In the genomic region with DNA sequence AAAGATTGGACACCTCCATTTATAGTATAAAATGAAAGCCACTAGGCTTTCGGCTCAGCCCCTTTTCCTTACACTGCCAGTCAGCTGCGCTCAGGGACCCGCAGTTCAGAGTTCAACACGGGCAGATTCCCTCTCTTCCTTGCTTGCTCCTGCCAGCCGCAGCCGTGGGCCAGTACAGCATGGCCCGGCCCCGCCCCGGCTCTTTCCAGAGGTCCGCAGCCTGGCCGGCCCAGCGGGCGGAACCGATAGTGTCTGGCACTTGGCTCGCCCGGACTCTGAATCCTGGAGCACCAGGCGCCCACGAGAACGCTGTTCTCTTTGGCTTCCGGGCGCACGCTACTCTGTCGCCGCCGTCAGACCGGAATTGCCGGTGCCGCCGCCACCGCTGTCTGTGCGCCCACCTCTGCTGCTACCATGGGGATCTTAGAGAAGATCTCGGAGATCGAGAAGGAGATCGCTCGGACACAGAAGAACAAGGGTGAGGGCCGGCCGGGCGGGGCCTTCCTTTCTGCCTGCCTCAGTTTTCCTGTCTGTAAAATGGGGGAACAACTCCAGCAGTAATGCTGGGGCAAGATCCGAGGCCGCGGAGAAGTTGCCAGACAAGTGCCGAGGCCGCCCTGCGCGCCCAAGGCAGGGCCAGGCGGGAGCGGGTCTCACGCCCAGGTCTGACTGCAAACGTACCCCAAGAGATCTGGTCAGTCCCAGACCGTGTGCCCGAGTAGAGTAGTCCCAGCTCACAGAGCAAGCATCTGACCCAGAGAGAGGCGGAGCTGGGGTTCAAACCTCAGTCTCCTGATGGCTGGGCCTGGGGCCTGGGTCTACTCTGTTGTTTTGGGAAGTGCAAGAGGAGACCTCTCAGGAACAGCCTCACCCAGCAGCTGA, we compare ENCODE assay signal across 8 cellular contexts. TPM values are rescaled to one million over a fixed set of nuclear protein-coding genes. Genes with fewer than 3 reads are reported as not detected.
DNase-seq lines count a peak whose midpoint lies in the region; ATAC-seq and TF ChIP-seq lines count a peak whose summit lies in the region.

A gene with protein sequence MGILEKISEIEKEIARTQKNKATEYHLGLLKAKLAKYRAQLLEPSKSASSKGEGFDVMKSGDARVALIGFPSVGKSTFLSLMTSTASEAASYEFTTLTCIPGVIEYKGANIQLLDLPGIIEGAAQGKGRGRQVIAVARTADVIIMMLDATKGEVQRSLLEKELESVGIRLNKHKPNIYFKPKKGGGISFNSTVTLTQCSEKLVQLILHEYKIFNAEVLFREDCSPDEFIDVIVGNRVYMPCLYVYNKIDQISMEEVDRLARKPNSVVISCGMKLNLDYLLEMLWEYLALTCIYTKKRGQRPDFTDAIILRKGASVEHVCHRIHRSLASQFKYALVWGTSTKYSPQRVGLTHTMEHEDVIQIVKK (plus strand): TSS at position 339 of the 882 bp plus-strand sequence. CDS start 76 bp downstream, at position 415.

- in situ Hi-C loops in T47D (cut with HindIII; ENCODE audit: low pct_unique_long_range_greater_than_20kb, low sequenced_read_pairs), result no loop called here

- no peak for TF ChIP-seq CTCF in VCaP (conservative IDR thresholded peaks at IDR 0.05)

- peaks cover 10 to 15% (median 10%) of the 10 kb centered on the region in 3 donors for H3K4me1 ChIP-seq in skeletal muscle tissue (ENCODE audit: control insufficient read depth in 3 of 3, insufficient read depth in 3 of 3, low read length in 3 of 3)

- H3K9ac ChIP-seq in skeletal muscle tissue (ENCODE audit: low read depth in 1 of 3, low read length in 3 of 3), result peak within 1 kb of the TSS; percentile 90 to 92 (median 92)

- peaks cover 0 to 7% (median 0%) of the 10 kb centered on the region in 3 donors for H3K36me3 ChIP-seq in skeletal muscle tissue (ENCODE audit: control insufficient read depth in 3 of 3, insufficient read depth in 3 of 3, low read length in 3 of 3)

- peak; percentile 84 for TF ChIP-seq POLR2A in GM18526 (IDR thresholded peaks at IDR 0.05; ENCODE audit: extremely low read depth, insufficient read length)

- H3K4me3 ChIP-seq in iPS-18c (ENCODE audit: insufficient read depth, low read depth, low read length) (peak within 1 kb of the TSS; percentile 92), skeletal muscle tissue (ENCODE audit: low read length in 3 of 3) (peak within 1 kb of the TSS; percentile 93 to 96 (median 96))

- ATAC-seq in HG03066 (IDR thresholded peaks at IDR 0.05; ENCODE audit: low read depth, unreplicated experiment), result peak; percentile 73

- no peaks in the 10 kb centered on the region for H3K27me3 ChIP-seq in skeletal muscle tissue (ENCODE audit: control insufficient read depth in 3 of 3, insufficient read depth in 3 of 3, low read length in 3 of 3)

- peak; percentile 83 for DNase-seq in A172 (ENCODE audit: low spot score)
- DNase-seq in NCI-H2171 treated with DMSO at 0.1 percent for 48 hours (lab: John Stamatoyannopoulos, UW), result peak; percentile 85
- peak; percentile 80 to 92 for DNase-seq in T47D (ENCODE audit: low read depth in 1 of 2, low spot score in 1 of 2)

- H3K27ac ChIP-seq in VCaP (peak within 1 kb of the TSS; percentile 85), skeletal muscle tissue (ENCODE audit: low read depth, low read length) (peak within 1 kb of the TSS; percentile 88)

- H3K9me3 ChIP-seq in iPS-18c (ENCODE audit: control insufficient read depth, insufficient read depth, low read length) (no peaks in the 10 kb centered on the region), skeletal muscle tissue (ENCODE audit: control insufficient read depth in 3 of 3, low read length in 3 of 3) (no peaks in the 10 kb centered on the region)

RNA-seq across cellular contexts. Expression of the gene that starts here (rescaled TPM):
- 55.7 and 59.3 TPM in 2 replicates for total RNA-seq in A172 (2014; rRNA removed; shearing (Covaris generic))
- total RNA-seq in skeletal muscle tissue, result 20.9 TPM

Comparison
In these comparisons a context has a peak if more than half of its experiments do, and no peak if none do; other contexts are left out.
1. Peak in every context shown above with its lines: DNase-seq, ATAC-seq, H3K4me3 ChIP-seq and H3K27ac ChIP-seq.